In the genomic region with DNA sequence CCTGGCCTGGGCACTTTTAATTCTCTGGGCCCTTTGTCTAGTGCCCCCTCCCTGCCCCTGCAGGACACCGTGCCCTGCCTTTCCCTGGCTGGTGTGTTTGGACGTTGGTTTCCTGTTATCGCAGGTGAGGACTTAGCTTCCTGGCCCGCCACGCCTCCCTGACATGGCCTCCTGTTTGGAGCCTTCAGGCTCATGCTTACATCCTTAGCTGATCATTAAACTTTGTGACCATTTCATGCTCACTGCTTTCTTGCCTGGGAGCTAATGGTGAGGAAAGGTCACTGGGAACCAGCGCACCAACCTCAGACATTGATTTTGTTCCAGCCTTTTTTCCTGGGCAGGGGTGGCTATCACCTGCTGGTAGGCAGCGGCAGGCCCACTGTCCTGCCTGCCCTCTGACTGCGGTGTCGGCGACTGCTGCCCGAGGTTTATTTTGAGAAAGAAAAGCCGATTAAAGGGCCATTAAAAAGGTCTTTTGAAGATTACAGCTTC, we compare ENCODE assay signal across 10 cellular contexts. TPM values are rescaled to one million over a fixed set of nuclear protein-coding genes. Genes with fewer than 3 reads are reported as not detected.
DNase-seq lines count a peak whose midpoint lies in the region; ATAC-seq and TF ChIP-seq lines count a peak whose summit lies in the region.
"Had no signal": no experiment of that assay in that cellular context is flagged by ENCODE, and none has a peak within 500 bp of the region (broad histone marks: within the 10 kb centered on the region; RNA-seq: fewer than 3 reads in every experiment).

No MANE protein-coding gene starts in this region.

- no peak overlapping the region for H2BK120ac ChIP-seq in mesenchymal stem cell (ENCODE audit: low read depth, low read length)

- ATAC-seq in HG02870 (IDR thresholded peaks at IDR 0.05; ENCODE audit: unreplicated experiment) = no peak
- ATAC-seq in GM21447 (IDR thresholded peaks at IDR 0.05; ENCODE audit: unreplicated experiment) = no peak

- no peak overlapping the region for H3K23ac ChIP-seq in mesenchymal stem cell (ENCODE audit: low read length in 2 of 2)

- no peaks in the 10 kb centered on the region for H3K9me3 ChIP-seq in WERI-Rb-1 (ENCODE audit: severe bottlenecking)
- no peaks in the 10 kb centered on the region for H3K9me3 ChIP-seq in mesenchymal stem cell (ENCODE audit: control insufficient read depth, low read length)
- H3K9me3 ChIP-seq: testis had no signal

- 85% methylated on average over 12 of the region's 12 CpGs for WGBS in mesenchymal stem cell

- no peak overlapping the region for H4K8ac ChIP-seq in mesenchymal stem cell (ENCODE audit: low read length)

- no peak overlapping the region for H2AK5ac ChIP-seq in mesenchymal stem cell (ENCODE audit: low read length, severe bottlenecking)

- H3K27ac ChIP-seq in WERI-Rb-1 = peak overlapping the region; percentile 84
- peak overlapping the region; percentile 40 for H3K27ac ChIP-seq in mesenchymal stem cell (ENCODE audit: low read length, poor library complexity, severe bottlenecking)

- no peak overlapping the region for H3K4ac ChIP-seq in mesenchymal stem cell (ENCODE audit: low read depth in 1 of 2, low read length in 2 of 2)

- no peak overlapping the region for H3K9ac ChIP-seq in mesenchymal stem cell (ENCODE audit: low read length)

- no peaks in the 10 kb centered on the region for H3K27me3 ChIP-seq in WERI-Rb-1 (ENCODE audit: insufficient read depth, low read depth, severe bottlenecking)
- no peaks in the 10 kb centered on the region for H3K27me3 ChIP-seq in mesenchymal stem cell (ENCODE audit: control insufficient read depth in 1 of 2, insufficient read depth in 1 of 2, low read length in 2 of 2)
- H3K27me3 ChIP-seq: testis had no signal

- no peak for TF ChIP-seq CTCF in WERI-Rb-1 (IDR thresholded peaks at IDR 0.05; ENCODE audit: low read depth, low read length)

- H2AFZ ChIP-seq in mesenchymal stem cell (ENCODE audit: low read depth, low read length) = no peak overlapping the region

- no peak overlapping the region for H4K91ac ChIP-seq in mesenchymal stem cell (ENCODE audit: low read length)

- H3K4me1 ChIP-seq in mesenchymal stem cell (ENCODE audit: control insufficient read depth, insufficient read depth, low read depth, low read length) = peaks cover 56% of the 10 kb centered on the region

- peak overlapping the region; percentile 38 for H3K4me2 ChIP-seq in mesenchymal stem cell (ENCODE audit: low read length, poor library complexity, severe bottlenecking)

- H2BK5ac ChIP-seq in mesenchymal stem cell (ENCODE audit: low read depth, low read length, poor library complexity, severe bottlenecking) = no peak overlapping the region

- no peak overlapping the region for H3K14ac ChIP-seq in mesenchymal stem cell (ENCODE audit: low read length in 2 of 2)

- peaks cover 40% of the 10 kb centered on the region for H3K79me1 ChIP-seq in mesenchymal stem cell (replicated peaks; ENCODE audit: low read length, poor library complexity, severe bottlenecking)

- H3K36me3 ChIP-seq in WERI-Rb-1 (peaks cover 19% of the 10 kb centered on the region), mesenchymal stem cell (ENCODE audit: control insufficient read depth in 1 of 2, insufficient read depth in 2 of 2, low read depth in 1 of 2, low read length in 2 of 2) (peaks cover 12 to 29% of the 10 kb centered on the region in 2 experiments)

- H2BK12ac ChIP-seq in mesenchymal stem cell (ENCODE audit: low read length in 2 of 2) = no peak overlapping the region

- H2BK15ac ChIP-seq in mesenchymal stem cell (ENCODE audit: low read depth, poor library complexity, severe bottlenecking) = peak overlapping the region; percentile 9

- H3K18ac ChIP-seq in mesenchymal stem cell (ENCODE audit: low read depth in 1 of 2, low read length in 2 of 2) = no peak overlapping the region

- H3K4me3 ChIP-seq in WERI-Rb-1 (ENCODE audit: low read depth, low read length) (peak overlapping the region; percentile 15; the same call in 1 of the 2 replicates), mesenchymal stem cell (ENCODE audit: insufficient read depth in 1 of 2, low read depth in 1 of 2, low read length in 2 of 2) (no peak overlapping the region)
- H3K4me3 ChIP-seq: skin epidermis, testis had no signal

- peak; percentile 48 for DNase-seq in COLO668 (lab: John Stamatoyannopoulos, UW; ENCODE audit: unreplicated experiment)
- peak; percentile 76 for DNase-seq in WERI-Rb-1
- DNase-seq in mesenchymal stem cell = no peak
- no peak for DNase-seq in GM03348 (ENCODE audit: low spot score)
- DNase-seq: DMS79 treated with DMSO at 0.1 percent for 48 hours; effector memory CD4-positive, alpha-beta T cell; testis had no signal

RNA-seq across cellular contexts. Expression of a gene that starts 3.7 kb away (rescaled TPM):
- polyA plus RNA-seq in mesenchymal stem cell (2013, experiment 1 of 2) = 61.3 TPM
- polyA plus RNA-seq in mesenchymal stem cell (2013, experiment 2 of 2) = 59.9 TPM

RNA-seq across cellular contexts. Expression of a gene that starts 17.9 kb away (rescaled TPM):
- 0.03 TPM for polyA plus RNA-seq in mesenchymal stem cell (2013, experiment 1 of 2)
- 0.05 TPM for polyA plus RNA-seq in mesenchymal stem cell (2013, experiment 2 of 2)

RNA-seq across cellular contexts. Expression of a gene that starts 35.7 kb away (rescaled TPM):
- polyA plus RNA-seq in mesenchymal stem cell (2013, experiment 1 of 2) = 10.7 TPM
- 9.1 TPM for polyA plus RNA-seq in mesenchymal stem cell (2013, experiment 2 of 2)

RNA-seq across cellular contexts. Expression of a gene that starts 41.8 kb away (rescaled TPM):
- polyA plus RNA-seq in mesenchymal stem cell (2013, experiment 1 of 2) = not detected
- polyA plus RNA-seq in mesenchymal stem cell (2013, experiment 2 of 2) = not detected

RNA-seq across cellular contexts. Expression of a gene that starts 49.9 kb away (rescaled TPM):
- polyA plus RNA-seq in mesenchymal stem cell (2013, experiment 1 of 2) = 0.21 TPM
- polyA plus RNA-seq in mesenchymal stem cell (2013, experiment 2 of 2) = 0.23 TPM

Comparison
In these comparisons a context has a peak if more than half of its experiments do, and no peak if none do; other contexts are left out.
1. DNase-seq: peak in COLO668 (single experiment) and WERI-Rb-1 (single experiment); none in mesenchymal stem cell (single experiment) and GM03348 (single experiment).